28 cellular contexts compared by ENCODE assay signal in the genomic region with DNA sequence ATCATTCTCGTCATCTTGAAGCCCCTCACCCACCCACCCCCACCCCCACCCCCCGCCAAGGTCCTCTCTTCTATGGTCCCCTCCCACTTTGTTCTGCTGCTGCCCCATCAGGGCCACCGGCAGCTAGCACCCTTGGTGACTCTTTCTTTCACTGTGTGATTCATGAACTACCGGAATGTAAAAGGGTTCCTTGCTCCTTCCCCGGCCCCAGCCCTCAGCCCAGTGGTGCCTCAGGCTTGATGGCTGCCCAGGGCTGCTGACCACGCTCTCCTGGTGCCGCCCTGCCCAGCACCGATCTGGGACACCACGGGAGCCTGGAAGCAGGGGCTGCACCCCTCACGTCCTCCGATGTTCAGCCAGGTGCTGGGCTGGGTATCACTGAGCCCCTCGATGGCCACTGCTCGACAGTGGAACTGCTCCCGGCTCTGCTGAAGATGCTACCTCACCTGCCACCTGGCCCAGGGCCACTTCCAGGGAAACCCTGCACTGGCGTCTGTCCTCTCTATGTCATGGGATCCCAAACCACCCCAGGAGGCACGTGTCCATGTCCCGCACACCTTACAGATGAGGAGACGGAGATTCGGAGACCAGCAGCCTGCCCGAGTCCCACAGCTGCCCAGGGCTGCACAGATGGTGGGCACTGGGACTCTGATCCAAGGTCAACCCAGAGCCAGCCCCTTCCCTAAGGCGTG. TPM values are rescaled to one million over a fixed set of nuclear protein-coding genes. Genes with fewer than 3 reads are reported as not detected.
DNase-seq lines count a peak whose midpoint lies in the region; ATAC-seq, FAIRE-seq and TF ChIP-seq lines count a peak whose summit lies in the region.
"Had no signal": no experiment of that assay in that cellular context is flagged by ENCODE, and none has a peak within 500 bp of the region (broad histone marks: within the 10 kb centered on the region; RNA-seq: fewer than 3 reads in every experiment).

No MANE protein-coding gene starts in this region.

- H3K4me1 ChIP-seq in GM23248 (ENCODE audit: insufficient read depth) (peaks cover 11% of the 10 kb centered on the region), upper lobe of right lung (peaks cover 7% of the 10 kb centered on the region)
- H3K4me1 ChIP-seq: adrenal gland, parathyroid adenoma had no signal

- no peaks in the 10 kb centered on the region for H3K36me3 Mint-ChIP-seq in T-helper 17 cell (ENCODE audit: low read depth)
- H3K36me3 Mint-ChIP-seq in naive B cell: no peaks in the 10 kb centered on the region
- H3K36me3 Mint-ChIP-seq: CD8-positive, alpha-beta memory T cell had no signal

- H3K4me1 Mint-ChIP-seq in T-helper 17 cell: peaks cover 28% of the 10 kb centered on the region
- peaks cover 75 to 100% (median 94%) of the 10 kb centered on the region in 3 donors for H3K4me1 Mint-ChIP-seq in naive B cell

- H3K27me3 ChIP-seq in GM23248 (replicated peaks; ENCODE audit: insufficient read depth) (no peaks in the 10 kb centered on the region), upper lobe of right lung (peaks cover 12% of the 10 kb centered on the region)
- H3K27me3 ChIP-seq: right atrium auricular region had no signal

- H3K79me2 ChIP-seq in GM23248 (ENCODE audit: insufficient read depth): no peaks in the 10 kb centered on the region
- H3K79me2 ChIP-seq: parathyroid adenoma had no signal

- 63 to 72% methylated on average over 19 to 21 of the region's 21 CpGs for WGBS in GM23248 (ENCODE audit: low coverage in 1 of 2, low lambda C conversion rate in 2 of 2, missing lambda C conversion rate in 2 of 2), 2 experiments

- no peaks in the 10 kb centered on the region for H3K9me3 ChIP-seq in GM23248 (ENCODE audit: low read depth)
- H3K9me3 ChIP-seq in T-helper 17 cell (ENCODE audit: control insufficient read depth, low read length, poor library complexity, severe bottlenecking): no peaks in the 10 kb centered on the region
- no peaks in the 10 kb centered on the region for H3K9me3 ChIP-seq in upper lobe of right lung
- H3K9me3 ChIP-seq: adrenal gland, right atrium auricular region, spleen had no signal

- no peak overlapping the region for H3K4me2 ChIP-seq in GM23248 (ENCODE audit: unreplicated experiment)

- H3K9me3 Mint-ChIP-seq in naive B cell: no peaks in the 10 kb centered on the region
- H3K9me3 Mint-ChIP-seq: activated CD4-positive, alpha-beta memory T cell treated with anti-CD3 and anti-CD28 coated beads, Interleukin-2, amount 10 ng/mL, durations not matched to agents 7 days and 5 days; CD8-positive, alpha-beta memory T cell had no signal

- no peak for FAIRE-seq in frontal cortex (lab: Jason Lieb, UNC)
- FAIRE-seq: GM18507 had no signal

- intact Hi-C loops in upper lobe of right lung (cut with DNase I): no loop called here

- TF ChIP-seq CTCF in C4-2B (conservative IDR thresholded peaks at IDR 0.05) (no peak), upper lobe of right lung (IDR thresholded peaks at IDR 0.05) (no peak)

- peak; percentile 37 for DNase-seq in GM23248
- no peak for DNase-seq in T-helper 17 cell
- no peak for DNase-seq in naive B cell
- no peak for DNase-seq in upper lobe of right lung
- no peak for DNase-seq in frontal cortex (ENCODE audit: low spot score in 2 of 2)
- DNase-seq in NCI-H446 treated with DMSO at 0.1 percent for 48 hours (lab: John Stamatoyannopoulos, UW): no peak
- DNase-seq: activated CD4-positive, alpha-beta memory T cell treated with anti-CD3 and anti-CD28 coated beads, Interleukin-2, amount 10 ng/mL, durations not matched to agents 7 days and 5 days; activated T-cell treated with anti-CD3 and anti-CD28 coated beads for 4 hours; adrenal gland; CD8-positive, alpha-beta memory T cell; DMS153; effector memory CD4-positive, alpha-beta T cell; foreskin fibroblast; GOT3; Karpas-422; NCI-H1694; NCI-H2171; NCI-H524 treated with DMSO at 0.1 percent for 48 hours; spleen; stimulated activated CD4-positive, alpha-beta T cell treated with anti-CD3 and anti-CD28 coated beads, Interleukin-4, amount 100 ng/mL, for 1 hour; stimulated activated naive CD4-positive, alpha-beta T cell treated with Interleukin-2 at 50 U/mL for 16 hours; T1000 had no signal

- no peak overlapping the region for H3K4me3 ChIP-seq in GM23248
- H3K4me3 ChIP-seq in upper lobe of right lung: no peak overlapping the region
- H3K4me3 ChIP-seq: adrenal gland, right atrium auricular region, spleen had no signal

- no peaks in the 10 kb centered on the region for H3F3A ChIP-seq in GM23248 (ENCODE audit: insufficient read depth)

- H2AFZ ChIP-seq in GM23248: no peak overlapping the region
- H2AFZ ChIP-seq: parathyroid adenoma had no signal

- H3K36me3 ChIP-seq in GM23248 (ENCODE audit: low read depth) (no peaks in the 10 kb centered on the region), upper lobe of right lung (no peaks in the 10 kb centered on the region)
- H3K36me3 ChIP-seq: adrenal gland, right atrium auricular region, spleen had no signal

- no peaks in the 10 kb centered on the region for H4K20me1 ChIP-seq in GM23248 (ENCODE audit: insufficient read depth)

- H3K27me3 Mint-ChIP-seq in T-helper 17 cell (peaks cover 8% of the 10 kb centered on the region), naive B cell (no peaks in the 10 kb centered on the region)

- H3K9ac ChIP-seq in GM23248: no peak overlapping the region
- H3K9ac ChIP-seq: parathyroid adenoma had no signal

- ATAC-seq in T-helper 17 cell (no peak), naive B cell (ENCODE audit: low read depth in 2 of 2) (no peak), upper lobe of right lung (no peak)
- ATAC-seq: SK-N-SH treated with all-trans-retinoic acid at 6 μM for 48 hours had no signal

- H3K9me2 ChIP-seq in GM23248 (ENCODE audit: insufficient read depth): no peaks in the 10 kb centered on the region

- H3K27ac ChIP-seq in C4-2B (peak overlapping the region; percentile 81; the same call in 1 of the 2 replicates), GM23248 (no peak overlapping the region), upper lobe of right lung (no peak overlapping the region)
- H3K27ac ChIP-seq: adrenal gland, parathyroid adenoma, right atrium auricular region had no signal

- H3K4me3 Mint-ChIP-seq in T-helper 17 cell: no peak overlapping the region
- peak overlapping the region in 7 of 8 donors; percentile 10 to 81 (median 55) for H3K4me3 Mint-ChIP-seq in naive B cell

- in situ Hi-C loops in GM23248 (cut with MboI): no loop called here

- H3K27ac Mint-ChIP-seq in T-helper 17 cell: peak overlapping the region; percentile 49
- peak overlapping the region; percentile 96 to 100 (median 100) for H3K27ac Mint-ChIP-seq in naive B cell

RNA-seq across cellular contexts. Expression of gene IGLL5, which starts 39.7 kb away (rescaled TPM):
- total RNA-seq in GM23248 (2014; rRNA removed; shearing (Covaris generic)): not detected in 2 replicates
- polyA plus RNA-seq in GM23248 (2016; fragmentation: Nextera tagmentation; extraction: Ambion mirVana): not detected in 2 replicates
- total RNA-seq in T-helper 17 cell: 1 to 10 TPM in 1 of 2 donors, not detected in 1; 1.9 TPM
- polyA plus RNA-seq in naive B cell (ENCODE audit: low read depth in 6 of 6): 100 to 1,000 TPM; 233 to 640 (median 475) TPM
- 12.3 TPM for total RNA-seq in upper lobe of right lung
- total RNA-seq in frontal cortex: not detected
- total RNA-seq: activated CD4-positive, alpha-beta memory T cell treated with anti-CD3 and anti-CD28 coated beads, Interleukin-2, amount 10 ng/mL, durations not matched to agents 7 days and 5 days; CD8-positive, alpha-beta memory T cell; G401 had no signal
- polyA plus RNA-seq: CD8-positive, alpha-beta memory T cell had no signal
